8 cellular contexts compared by ENCODE assay signal in genomic region chr3:69086133-69086722, GRCh38.
DNase-seq lines count a peak whose midpoint lies in the region; TF ChIP-seq lines count a peak whose summit lies in the region.

No MANE protein-coding gene starts in this region.

- DNase-seq in AML-193 (lab: John Stamatoyannopoulos, UW) (peak; percentile 58 to 63), HUDEP-2 (lab: John Stamatoyannopoulos, UW; ENCODE audit: unreplicated experiment in 76 of 76) (peak in 73 of 76 experiments; percentile 31 to 90 (median 79)), SIG-M5 (lab: John Stamatoyannopoulos, UW) (peak; percentile 47), foreskin melanocyte (peak; percentile 80), non-pigmented ciliary epithelial cell (ENCODE audit: low read depth) (peak; percentile 75), superior temporal gyrus (ENCODE audit: extremely low spot score) (peak; percentile 86), GM13977 (ENCODE audit: low spot score) (no peak)
- DNase-seq in activated gamma-delta T cell treated with anti-CD3 and anti-CD28 coated beads, Interleukin-2, amount 50 U/mL, for 16 hours (ENCODE audit: low read depth) = peak; percentile 51

- in situ Hi-C loops in GM13977 (cut with MboI; ENCODE audit: low pct_unique_long_range_greater_than_20kb, low sequenced_read_pairs, unreplicated experiment) = no loop called here

- no peak for TF ChIP-seq CTCF in GM13977 (IDR thresholded peaks at IDR 0.05; ENCODE audit: extremely low read depth, insufficient read depth, missing control alignments)
